Comparison of ENCODE assay signal across 8 cellular contexts in genomic region chr12:110282956-110283817, GRCh38. TPM values are rescaled to one million over a fixed set of nuclear protein-coding genes. Genes with fewer than 3 reads are reported as not detected.
DNase-seq lines count a peak whose midpoint lies in the region; ATAC-seq and TF ChIP-seq lines count a peak whose summit lies in the region.

No MANE protein-coding gene starts in this region.

- no peak overlapping the region for H2AFZ ChIP-seq in fibroblast of lung (ENCODE audit: low read length)

- H3K27me3 ChIP-seq in HAP-1 (ENCODE audit: low read depth) (no peaks in the 10 kb centered on the region), RWPE2 (ENCODE audit: insufficient read depth, poor library complexity, severe bottlenecking) (no peaks in the 10 kb centered on the region), fibroblast of lung (ENCODE audit: control insufficient read depth, insufficient read depth, low read length) (no peaks in the 10 kb centered on the region), skeletal muscle tissue (ENCODE audit: control insufficient read depth in 3 of 3, insufficient read depth in 3 of 3, low read length in 3 of 3) (no peaks in the 10 kb centered on the region)

- TF ChIP-seq CTCF in RWPE2 (IDR thresholded peaks at IDR 0.05; ENCODE audit: poor library complexity, severe bottlenecking), result no peak
- no peak for TF ChIP-seq CTCF in fibroblast of lung (conservative IDR thresholded peaks at IDR 0.05 in 1 of 2, IDR thresholded peaks at IDR 0.05 in 1 of 2; ENCODE audit: low read depth in 1 of 2, low read length in 2 of 2)

- in situ Hi-C loops in HAP-1 (cut with MboI; ENCODE audit: low sequenced_read_pairs), result loop anchor here (25.0 kb wide), 1 partner anchor 171 kb away; the partner anchor contains the start of gene IFT81

- H3K27ac ChIP-seq in RWPE2 (ENCODE audit: poor library complexity, severe bottlenecking) (peak overlapping the region; percentile 89), fibroblast of lung (ENCODE audit: insufficient read depth, low read length) (peak overlapping the region; percentile 91), skeletal muscle tissue (ENCODE audit: low read depth, low read length) (peak overlapping the region; percentile 91)

- peak in 1 of 2 experiments; percentile 29 for DNase-seq in HAP-1 (ENCODE audit: low spot score in 2 of 2)
- no peak for DNase-seq in RWPE2 (ENCODE audit: low spot score)
- no peak for DNase-seq in fibroblast of lung (ENCODE audit: low read depth in 2 of 2)
- no peak for DNase-seq in HEK293T (ENCODE audit: extremely low spot score)
- no peak for DNase-seq in stimulated activated CD4-positive, alpha-beta T cell treated with anti-CD3 and anti-CD28 coated beads, Interleukin-15, amount 100 ng/mL, for 24 hours
- no peak for DNase-seq in ecto neural progenitor cell (ENCODE audit: low spot score)

- POLR2A ChIA-PET in HEK293T (lab: Yijun Ruan, JAX), result no interaction called here

- H3K79me2 ChIP-seq in fibroblast of lung (ENCODE audit: control insufficient read depth, insufficient read depth, low read length), result peaks cover 66% of the 10 kb centered on the region

- H3K4me1 ChIP-seq in HAP-1 (peaks cover 33% of the 10 kb centered on the region), RWPE2 (ENCODE audit: insufficient read depth, poor library complexity, severe bottlenecking) (peaks cover 42% of the 10 kb centered on the region), fibroblast of lung (ENCODE audit: control insufficient read depth, extremely low read depth, insufficient read depth, low read length) (peaks cover 4% of the 10 kb centered on the region), skeletal muscle tissue (ENCODE audit: control insufficient read depth in 3 of 3, insufficient read depth in 3 of 3, low read length in 3 of 3) (peaks cover 6 to 28% (median 21%) of the 10 kb centered on the region in 3 donors)

- H3K36me3 ChIP-seq in HAP-1 (replicated peaks), result peaks cover 47% of the 10 kb centered on the region
- peaks cover 63% of the 10 kb centered on the region for H3K36me3 ChIP-seq in RWPE2 (ENCODE audit: low read depth)
- H3K36me3 ChIP-seq in fibroblast of lung (ENCODE audit: control insufficient read depth, insufficient read depth, low read length), result peaks cover 4% of the 10 kb centered on the region
- peaks cover 7 to 16% (median 15%) of the 10 kb centered on the region in 3 donors for H3K36me3 ChIP-seq in skeletal muscle tissue (ENCODE audit: control insufficient read depth in 3 of 3, insufficient read depth in 3 of 3, low read length in 3 of 3)

- CTCF ChIA-PET in HEK293T (lab: Yijun Ruan, JAX), result no interaction called here

- H3K4me3 ChIP-seq in HAP-1 (peak overlapping the region; percentile 68), RWPE2 (ENCODE audit: severe bottlenecking) (peak overlapping the region; percentile 66), fibroblast of lung (replicated peaks in 1 of 4; ENCODE audit: control extremely low read depth in 1 of 4, insufficient read depth in 1 of 4, low read depth in 3 of 4, low read length in 4 of 4) (peak overlapping the region; percentile 74 to 92 (median 82)), skeletal muscle tissue (ENCODE audit: low read length in 3 of 3) (peak overlapping the region; percentile 77 to 89 (median 80))

- H3K9me3 ChIP-seq in HAP-1, result no peaks in the 10 kb centered on the region
- H3K9me3 ChIP-seq in RWPE2 (ENCODE audit: severe bottlenecking), result no peaks in the 10 kb centered on the region
- H3K9me3 ChIP-seq in fibroblast of lung (ENCODE audit: control insufficient read depth, insufficient read depth, low read depth, low read length), result no peaks in the 10 kb centered on the region
- H3K9me3 ChIP-seq in skeletal muscle tissue (ENCODE audit: control insufficient read depth in 3 of 3, low read length in 3 of 3), result no peaks in the 10 kb centered on the region

- peak overlapping the region; percentile 96 for H3K4me2 ChIP-seq in fibroblast of lung (ENCODE audit: extremely low read depth, insufficient read depth, low read length)

- ATAC-seq in RWPE2 (ENCODE audit: low read depth) (no peak), HG02840 (IDR thresholded peaks at IDR 0.05; ENCODE audit: low FRiP score, unreplicated experiment) (no peak)

- peaks cover 17% of the 10 kb centered on the region for H4K20me1 ChIP-seq in fibroblast of lung (ENCODE audit: control insufficient read depth, extremely low read depth, insufficient read depth, low read length)

- H3K9ac ChIP-seq in fibroblast of lung (ENCODE audit: insufficient read depth, low read length) (peak overlapping the region; percentile 93), skeletal muscle tissue (ENCODE audit: low read depth in 1 of 3, low read length in 3 of 3) (peak overlapping the region; percentile 75 to 93 (median 90))

TF ChIP-seq in HEK293T, 16 proteins besides CTCF, POLR2A, EP300 and RAD21:
- TF ChIP-seq FOXA1 (IDR thresholded peaks at IDR 0.05) (no peak), TARDBP (IDR thresholded peaks at IDR 0.05) (no peak), ELF4 (IDR thresholded peaks at IDR 0.05) (no peak), PKNOX1 (IDR thresholded peaks at IDR 0.05) (no peak), L3MBTL2 (conservative IDR thresholded peaks at IDR 0.05) (no peak), LEF1 (IDR thresholded peaks at IDR 0.05; ENCODE audit: borderline replicate concordance) (no peak), BHLHE40 (IDR thresholded peaks at IDR 0.05; ENCODE audit: borderline replicate concordance) (no peak), SUZ12 (IDR thresholded peaks at IDR 0.05) (no peak), ARNT (IDR thresholded peaks at IDR 0.05) (no peak), CTBP1 (IDR thresholded peaks at IDR 0.05; ENCODE audit: borderline replicate concordance) (no peak), FOXK2 (IDR thresholded peaks at IDR 0.05) (no peak), NFRKB (IDR thresholded peaks at IDR 0.05) (no peak), HDGF (IDR thresholded peaks at IDR 0.05; ENCODE audit: borderline replicate concordance) (no peak), FOXM1 (IDR thresholded peaks at IDR 0.05; ENCODE audit: borderline replicate concordance) (no peak), ZNF384 (IDR thresholded peaks at IDR 0.05) (no peak), SP1 (IDR thresholded peaks at IDR 0.05) (no peak)

RNA-seq across cellular contexts. Expression of gene ATP2A2, which starts 2.1 kb away (rescaled TPM):
- 119 and 151 TPM in 2 replicates for total RNA-seq in fibroblast of lung
- 203 and 216 TPM in 2 replicates for polyA plus RNA-seq in fibroblast of lung
- polyA plus RNA-seq in fibroblast of lung (2012), result 201 and 225 TPM in 2 replicates
- polyA minus RNA-seq in fibroblast of lung (ENCODE audit: low replicate concordance), result 322 and 360 TPM in 2 replicates
- total RNA-seq in skeletal muscle tissue, result 515 TPM
